In genomic region chr2:235041918-235042575, GRCh38 we compare ENCODE assay signal across 23 cellular contexts.
"Had no signal": no experiment of that assay in that cellular context is flagged by ENCODE, and none has a peak within 500 bp of the region (broad histone marks: within the 10 kb centered on the region; RNA-seq: fewer than 3 reads in every experiment).

No MANE protein-coding gene starts in this region.

- H3K9me3 Mint-ChIP-seq: naive thymus-derived CD4-positive, alpha-beta T cell; stimulated activated memory B cell treated with anti-CD40 and anti-IgM and Interleukin-4, amounts not matched to agents 10 μg/mL and 1 μg/mL and 100 μg/mL, for 72 hours had no signal

- ATAC-seq: left lung; naive thymus-derived CD4-positive, alpha-beta T cell; stimulated activated memory B cell treated with anti-CD40 and anti-IgM and Interleukin-4, amounts not matched to agents 10 μg/mL and 1 μg/mL and 100 μg/mL, for 72 hours; stimulated activated naive CD8-positive, alpha-beta T cell treated with anti-CD3 and anti-CD28 coated beads, Interleukin-15, Interleukin-2, amounts not matched to agents 100 U/mL and 50 U/mL, for 24 hours had no signal

- H3K4me1 ChIP-seq: parathyroid adenoma, sigmoid colon, uterus had no signal

- H3K36me3 ChIP-seq: uterus had no signal

- H3K27me3 ChIP-seq: dorsolateral prefrontal cortex, hepatocyte, left lung, right atrium auricular region, sigmoid colon, tibial nerve, upper lobe of left lung, uterus had no signal

- H3K27ac ChIP-seq: dorsolateral prefrontal cortex, hepatocyte, left lung, parathyroid adenoma, prostate gland, right atrium auricular region, sigmoid colon, thoracic aorta, tibial nerve, upper lobe of left lung, uterus had no signal

- H3K9ac ChIP-seq: parathyroid adenoma had no signal

- DNase-seq: cerebellar nuclear complex; cortex of kidney; effector CD4-positive, alpha-beta T cell; kidney; left lung; mammary epithelial cell; mesendoderm; midbrain; naive thymus-derived CD4-positive, alpha-beta T cell; stimulated activated CD4-positive, alpha-beta T cell treated with anti-CD3 and anti-CD28 coated beads, Interleukin-4, amount 100 ng/mL, for 4 hours; stimulated activated naive CD8-positive, alpha-beta T cell treated with anti-CD3 and anti-CD28 coated beads, Interleukin-15, Interleukin-2, amounts not matched to agents 100 U/mL and 50 U/mL, for 24 hours; substantia nigra; uterus had no signal

- H3K4me3 Mint-ChIP-seq: naive thymus-derived CD4-positive, alpha-beta T cell; stimulated activated memory B cell treated with anti-CD40 and anti-IgM and Interleukin-4, amounts not matched to agents 10 μg/mL and 1 μg/mL and 100 μg/mL, for 72 hours had no signal

- H3K9me3 ChIP-seq: left lung, prostate gland, right atrium auricular region, sigmoid colon, thoracic aorta, tibial nerve, upper lobe of left lung, uterus had no signal

- H3K79me2 ChIP-seq: parathyroid adenoma had no signal

- H3K4me2 ChIP-seq: hepatocyte had no signal

- H3K27me3 Mint-ChIP-seq: stimulated activated memory B cell treated with anti-CD40 and anti-IgM and Interleukin-4, amounts not matched to agents 10 μg/mL and 1 μg/mL and 100 μg/mL, for 72 hours had no signal

- H3K4me3 ChIP-seq: dorsolateral prefrontal cortex, hepatocyte, left lung, prostate gland, right atrium auricular region, sigmoid colon, thoracic aorta, tibial nerve, upper lobe of left lung, uterus had no signal

- H2AFZ ChIP-seq: hepatocyte, parathyroid adenoma had no signal

- H3K36me3 Mint-ChIP-seq: naive thymus-derived CD4-positive, alpha-beta T cell had no signal

- H3K27ac Mint-ChIP-seq: naive thymus-derived CD4-positive, alpha-beta T cell; stimulated activated memory B cell treated with anti-CD40 and anti-IgM and Interleukin-4, amounts not matched to agents 10 μg/mL and 1 μg/mL and 100 μg/mL, for 72 hours had no signal
